17 cellular contexts compared by ENCODE assay signal in genomic region chr1:100930494-100930893, GRCh38.
"Had no signal": no experiment of that assay in that cellular context is flagged by ENCODE, and none has a peak within 500 bp of the region (broad histone marks: within the 10 kb centered on the region; RNA-seq: fewer than 3 reads in every experiment).

No MANE protein-coding gene starts in this region.

- ATAC-seq: activated CD4-positive, CD25-positive, alpha-beta regulatory T cell treated with anti-CD3 and anti-CD28 coated beads, Interleukin-2, amount 50 U/mL, for 24 hours; left cardiac atrium; lower lobe of right lung; sciatic nerve; SK-N-SH treated with all-trans-retinoic acid at 6 μM for 48 hours had no signal

- H3K4me3 ChIP-seq: breast epithelium, dorsolateral prefrontal cortex, esophagus muscularis mucosa, lower lobe of right lung, prostate gland had no signal

- H3K4me1 ChIP-seq: breast epithelium had no signal

- DNase-seq: activated T-cell treated with anti-CD3 and anti-CD28 coated beads, Interleukin-2, amount 50 U/mL, for 48 hours; aorta; dorsolateral prefrontal cortex; foreskin fibroblast; glutamatergic neuron; left cardiac atrium; lower lobe of right lung; midbrain; nucleus accumbens; stimulated activated CD4-positive, alpha-beta T cell treated with anti-CD3 and anti-CD28 coated beads, Interleukin-12 subunit alpha, Interleukin-12 subunit beta, amount 100 ng/mL, for 4 hours; trophoblast cell had no signal

- H3K27ac ChIP-seq: breast epithelium, dorsolateral prefrontal cortex, esophagus muscularis mucosa, lower lobe of right lung, prostate gland had no signal

- H3K27me3 ChIP-seq: breast epithelium, dorsolateral prefrontal cortex, esophagus muscularis mucosa had no signal

- H3K9me3 ChIP-seq: breast epithelium, esophagus muscularis mucosa, lower lobe of right lung, prostate gland had no signal

- H3K36me3 ChIP-seq: breast epithelium, prostate gland had no signal
